ENCODE assay signal across 31 cellular contexts in genomic region chr2:112026509-112026908, GRCh38. TPM values are rescaled to one million over a fixed set of nuclear protein-coding genes. Genes with fewer than 3 reads are reported as not detected.
DNase-seq lines count a peak whose midpoint lies in the region; ATAC-seq and TF ChIP-seq lines count a peak whose summit lies in the region.
"Had no signal": no experiment of that assay in that cellular context is flagged by ENCODE, and none has a peak within 500 bp of the region (broad histone marks: within the 10 kb centered on the region; RNA-seq: fewer than 3 reads in every experiment).

No MANE protein-coding gene starts in this region.

- H2AFZ ChIP-seq in PC-9, result no peak overlapping the region

- no peak for ATAC-seq in activated CD8-positive, alpha-beta T cell treated with anti-CD3 and anti-CD28 coated beads for 36 hours
- no peak for ATAC-seq in HG03097 (IDR thresholded peaks at IDR 0.05; ENCODE audit: low FRiP score, unreplicated experiment)
- ATAC-seq: activated CD4-positive, CD25-positive, alpha-beta regulatory T cell treated with anti-CD3 and anti-CD28 coated beads, Interleukin-2, amount 50 U/mL, for 24 hours; activated T-cell treated with anti-CD3 and anti-CD28 coated beads, Interleukin-2, amount 50 U/mL, for 4 hours; Panc1; psoas muscle had no signal

- H4K20me1 ChIP-seq in PC-9 (ENCODE audit: insufficient read depth), result no peaks in the 10 kb centered on the region

- H3K27me3 Mint-ChIP-seq in endodermal cell (ENCODE audit: insufficient read depth), result no peaks in the 10 kb centered on the region
- peaks cover 4% of the 10 kb centered on the region for H3K27me3 Mint-ChIP-seq in activated CD8-positive, alpha-beta T cell treated with anti-CD3 and anti-CD28 coated beads for 36 hours
- H3K27me3 Mint-ChIP-seq: IgD-negative memory B cell had no signal

- H3K4me1 Mint-ChIP-seq in endodermal cell, result peaks cover 17% of the 10 kb centered on the region
- no peaks in the 10 kb centered on the region for H3K4me1 Mint-ChIP-seq in activated CD8-positive, alpha-beta T cell treated with anti-CD3 and anti-CD28 coated beads for 36 hours (ENCODE audit: low read depth)
- H3K4me1 Mint-ChIP-seq: central memory CD8-positive, alpha-beta T cell; IgD-negative memory B cell had no signal

- no peak overlapping the region for H3K9ac ChIP-seq in endodermal cell (ENCODE audit: extremely low read depth, low read length, poor library complexity, severe bottlenecking)

- intact Hi-C loops in activated CD8-positive, alpha-beta T cell treated with anti-CD3 and anti-CD28 coated beads for 36 hours (cut with micrococcal nuclease), result no loop called here
- intact Hi-C loops in PC-9 (cut with micrococcal nuclease; ENCODE audit: unreplicated experiment), result no loop called here

- WGBS in endodermal cell (ENCODE audit: insufficient coverage in 1 of 2, insufficient read length in 1 of 2), 2 experiments, result 96 to 97% methylated on average over 6 to 8 of the region's 8 CpGs

- H3F3A ChIP-seq in PC-9 (ENCODE audit: insufficient read depth, low read depth), result 0 out of 2 replicates have a peak, but pooled peaks cover 4% of the 10 kb centered on the region

- POLR2A ChIA-PET in activated CD8-positive, alpha-beta T cell treated with anti-CD3 and anti-CD28 coated beads for 36 hours (lab: Charles Lee), result no interaction called here
- POLR2A ChIA-PET in PC-9 (lab: Charles Lee; ENCODE audit: unreplicated experiment), result no interaction called here

- peak overlapping the region; percentile 14 for H3K27ac Mint-ChIP-seq in endodermal cell
- no peak overlapping the region for H3K27ac Mint-ChIP-seq in activated CD8-positive, alpha-beta T cell treated with anti-CD3 and anti-CD28 coated beads for 36 hours
- H3K27ac Mint-ChIP-seq: activated naive CD4-positive, alpha-beta T cell treated with anti-CD3 and anti-CD28 coated beads for 36 hours; HFFc6; IgD-negative memory B cell; T-helper 2 cell treated with Interferon-gamma antibody and Interleukin-4, amounts not matched to agents 5 μg/mL and 100 μg/mL, for 36 hours had no signal

- no peak overlapping the region for H3K4me2 ChIP-seq in PC-9
- H3K4me2 ChIP-seq: smooth muscle cell had no signal

- peaks cover 71% of the 10 kb centered on the region for H3K36me3 Mint-ChIP-seq in endodermal cell (ENCODE audit: low read depth)
- no peaks in the 10 kb centered on the region for H3K36me3 Mint-ChIP-seq in activated CD8-positive, alpha-beta T cell treated with anti-CD3 and anti-CD28 coated beads for 36 hours (ENCODE audit: low read depth)
- H3K36me3 Mint-ChIP-seq: IgD-negative memory B cell had no signal

- H3K9me3 ChIP-seq in endodermal cell (ENCODE audit: control insufficient read depth, low read length), result peaks cover 12% of the 10 kb centered on the region
- H3K9me3 ChIP-seq in PC-9 (ENCODE audit: insufficient read depth, low read depth), result no peaks in the 10 kb centered on the region
- H3K9me3 ChIP-seq: esophagus squamous epithelium, psoas muscle, thyroid gland had no signal

- CTCF ChIA-PET in activated CD8-positive, alpha-beta T cell treated with anti-CD3 and anti-CD28 coated beads for 36 hours (lab: Charles Lee), result no interaction called here
- CTCF ChIA-PET in PC-9 (lab: Charles Lee), result no interaction called here

- BruUV-seq in PC-9 (replicated peaks; lab: Mats Ljungman, UMichigan), result no TSS peak

- no peak overlapping the region for H3K4me3 Mint-ChIP-seq in endodermal cell
- no peak overlapping the region for H3K4me3 Mint-ChIP-seq in activated CD8-positive, alpha-beta T cell treated with anti-CD3 and anti-CD28 coated beads for 36 hours
- H3K4me3 Mint-ChIP-seq: activated naive CD4-positive, alpha-beta T cell treated with anti-CD3 and anti-CD28 coated beads for 36 hours; activated T-cell treated with anti-CD3 and anti-CD28 coated beads, Interleukin-2, amount 50 U/mL, for 4 hours; central memory CD8-positive, alpha-beta T cell; HFFc6; IgD-negative memory B cell; T-helper 2 cell treated with Interferon-gamma antibody and Interleukin-4, amounts not matched to agents 5 μg/mL and 100 μg/mL, for 36 hours had no signal

- H3K27me3 ChIP-seq in endodermal cell (ENCODE audit: control insufficient read depth, insufficient read depth, low read length, poor library complexity, severe bottlenecking) (no peaks in the 10 kb centered on the region), PC-9 (ENCODE audit: insufficient read depth, low read depth) (no peaks in the 10 kb centered on the region)
- H3K27me3 ChIP-seq: esophagus squamous epithelium, thyroid gland had no signal

- H3K9me2 ChIP-seq in PC-9 (ENCODE audit: insufficient read depth), result no peaks in the 10 kb centered on the region

- H3K36me3 ChIP-seq in endodermal cell (ENCODE audit: control insufficient read depth, insufficient read depth, low read length) (peaks cover 78% of the 10 kb centered on the region), PC-9 (ENCODE audit: low read depth) (no peaks in the 10 kb centered on the region)

- H3K4me1 ChIP-seq in endodermal cell (ENCODE audit: control insufficient read depth, insufficient read depth, low read length) (no peaks in the 10 kb centered on the region), PC-9 (replicated peaks; ENCODE audit: insufficient read depth) (peaks cover 20% of the 10 kb centered on the region)

- no peak overlapping the region for H3K27ac ChIP-seq in endodermal cell (ENCODE audit: low read depth, low read length)
- no peak overlapping the region for H3K27ac ChIP-seq in PC-9
- H3K27ac ChIP-seq: esophagus squamous epithelium, HL-60, psoas muscle, SK-N-MC, thyroid gland had no signal

- peak; percentile 87 for DNase-seq in CMK (ENCODE audit: low read depth)
- peak; percentile 40 for DNase-seq in NCI-H1105 (lab: John Stamatoyannopoulos, UW)
- DNase-seq in SHP77 (lab: John Stamatoyannopoulos, UW), result peak; percentile 22 to 75
- no peak for DNase-seq in endodermal cell
- no peak for DNase-seq in activated CD8-positive, alpha-beta T cell treated with anti-CD3 and anti-CD28 coated beads for 36 hours
- no peak for DNase-seq in PC-9
- DNase-seq in AML-193 (lab: John Stamatoyannopoulos, UW), result no peak
- DNase-seq: activated naive CD4-positive, alpha-beta T cell treated with anti-CD3 and anti-CD28 coated beads for 36 hours; activated T-cell treated with anti-CD3 and anti-CD28 coated beads, Interleukin-2, amount 50 U/mL, for 4 hours; anterior cingulate cortex; effector CD4-positive, alpha-beta T cell; EL; esophagus squamous epithelium; HFFc6; kidney glomerular epithelial cell; mammary epithelial cell; MM.1S; NCI-H1694; psoas muscle; stimulated activated CD4-positive, alpha-beta T cell treated with anti-CD3 and anti-CD28 coated beads, Interleukin-2, amount 100 ng/mL, for 48 hours; stimulated activated naive CD4-positive, alpha-beta T cell treated with Interleukin-2 at 50 U/mL for 16 hours; thyroid gland had no signal

- TF ChIP-seq CTCF in endodermal cell (conservative IDR thresholded peaks at IDR 0.05), result no peak
- TF ChIP-seq CTCF in activated CD8-positive, alpha-beta T cell treated with anti-CD3 and anti-CD28 coated beads for 36 hours (IDR thresholded peaks at IDR 0.05), result no peak
- TF ChIP-seq CTCF in PC-9 (conservative IDR thresholded peaks at IDR 0.05), result no peak

- H3K4me3 ChIP-seq in endodermal cell (ENCODE audit: low read length), result no peak overlapping the region
- H3K4me3 ChIP-seq in PC-9, result no peak overlapping the region
- H3K4me3 ChIP-seq: esophagus squamous epithelium, psoas muscle, SK-N-MC, smooth muscle cell, thyroid gland had no signal

- H3K79me2 ChIP-seq in PC-9 (ENCODE audit: low read depth), result no peaks in the 10 kb centered on the region

- peaks cover 6% of the 10 kb centered on the region for H3K9me3 Mint-ChIP-seq in endodermal cell
- no peaks in the 10 kb centered on the region for H3K9me3 Mint-ChIP-seq in activated CD8-positive, alpha-beta T cell treated with anti-CD3 and anti-CD28 coated beads for 36 hours
- H3K9me3 Mint-ChIP-seq: activated naive CD4-positive, alpha-beta T cell treated with anti-CD3 and anti-CD28 coated beads for 36 hours; activated T-cell treated with anti-CD3 and anti-CD28 coated beads, Interleukin-2, amount 50 U/mL, for 4 hours; central memory CD8-positive, alpha-beta T cell; HFFc6; IgD-negative memory B cell; T-helper 2 cell treated with Interferon-gamma antibody and Interleukin-4, amounts not matched to agents 5 μg/mL and 100 μg/mL, for 36 hours had no signal

RNA-seq across cellular contexts. Expression of gene TMEM87B, which starts 28.6 kb away (rescaled TPM):
- total RNA-seq in endodermal cell (10 to 100 TPM; 20.2 to 22.3 TPM), PC-9 (2021) (20.1 and 24.4 TPM in 2 replicates)
- 12.8 TPM for polyA plus RNA-seq in endodermal cell (2013, experiment 1 of 2)
- polyA plus RNA-seq in endodermal cell (2013, experiment 2 of 2), result 14.4 TPM
- total RNA-seq in activated CD8-positive, alpha-beta T cell treated with anti-CD3 and anti-CD28 coated beads for 36 hours, result 10 to 100 TPM; 11.4 to 12.2 TPM

Comparison
In these comparisons a context has a peak if more than half of its experiments do, and no peak if none do; other contexts are left out.
1. DNase-seq: peak in CMK (single experiment), NCI-H1105 (single experiment) and SHP77 (2 of 2); none in endodermal cell (single experiment), activated CD8-positive, alpha-beta T cell treated with anti-CD3 and anti-CD28 coated beads for 36 hours (single experiment), PC-9 (0 of 2) and AML-193 (0 of 2).